Comparison of ENCODE assay signal across 17 cellular contexts in genomic region chr17:13416748-13417363, GRCh38.
"Had no signal": no experiment of that assay in that cellular context is flagged by ENCODE, and none has a peak within 500 bp of the region (broad histone marks: within the 10 kb centered on the region; RNA-seq: fewer than 3 reads in every experiment).

No MANE protein-coding gene starts in this region.

- H3K9me3 ChIP-seq: esophagus squamous epithelium, left lung, sigmoid colon, thoracic aorta, transverse colon had no signal

- DNase-seq: esophagus squamous epithelium; head of caudate nucleus; immature natural killer cell; mesendoderm; naive B cell; occipital lobe; sigmoid colon; stimulated activated CD4-positive, alpha-beta T cell treated with anti-CD3 and anti-CD28 coated beads, Interleukin-12 subunit alpha, Interleukin-12 subunit beta, amount 100 ng/mL, for 4 hours; stimulated activated naive CD4-positive, alpha-beta T cell; stomach had no signal

- H3K4me3 Mint-ChIP-seq: dendritic cell treated with granulocyte-macrophage colony-stimulating factor and Interleukin-4, amounts not matched to agents 40 ng/mL and 50 ng/mL, for 4 days; immature natural killer cell; naive B cell; nephron had no signal

- H3K4me1 ChIP-seq: sigmoid colon, stomach had no signal

- H3K27me3 ChIP-seq: left lung, sigmoid colon, transverse colon had no signal

- H3K4me1 Mint-ChIP-seq: immature natural killer cell, naive B cell had no signal

- H3K27ac Mint-ChIP-seq: dendritic cell treated with granulocyte-macrophage colony-stimulating factor and Interleukin-4, amounts not matched to agents 40 ng/mL and 50 ng/mL, for 4 days; immature natural killer cell; naive B cell; nephron had no signal

- H3K27ac ChIP-seq: esophagus squamous epithelium, sigmoid colon, skin epidermis, stomach, thoracic aorta, transverse colon had no signal

- H3K36me3 Mint-ChIP-seq: immature natural killer cell, naive B cell had no signal

- FAIRE-seq: keratinocyte had no signal

- H3K36me3 ChIP-seq: esophagus squamous epithelium, left lung, sigmoid colon, stomach, thoracic aorta, transverse colon had no signal

- H3K9me3 Mint-ChIP-seq: dendritic cell treated with granulocyte-macrophage colony-stimulating factor and Interleukin-4, amounts not matched to agents 40 ng/mL and 50 ng/mL, for 4 days had no signal

- H3K4me3 ChIP-seq: esophagus squamous epithelium, left lung, sigmoid colon, skin epidermis, stomach, thoracic aorta, transverse colon had no signal
